Comparison of ENCODE assay signal across 16 cellular contexts in genomic region chr4:35080799-35081198, GRCh38.
DNase-seq lines count a peak whose midpoint lies in the region; ATAC-seq, FAIRE-seq and TF ChIP-seq lines count a peak whose summit lies in the region.
"Had no signal": no experiment of that assay in that cellular context is flagged by ENCODE, and none has a peak within 500 bp of the region (broad histone marks: within the 10 kb centered on the region; RNA-seq: fewer than 3 reads in every experiment).

No MANE protein-coding gene starts in this region.

- H3K27me3 ChIP-seq in small intestine (ENCODE audit: control insufficient read depth in 2 of 2, insufficient read depth in 2 of 2, low read length in 2 of 2): no peaks in the 10 kb centered on the region
- no peaks in the 10 kb centered on the region for H3K27me3 ChIP-seq in WERI-Rb-1 (ENCODE audit: insufficient read depth, low read depth, severe bottlenecking)
- H3K27me3 ChIP-seq: BLaER1 treated with 17β-estradiol and CSF1 and Interleukin-3, amounts not matched to agents 10 nM and 100 nM had no signal

- no peaks in the 10 kb centered on the region for H3K9me3 ChIP-seq in small intestine (ENCODE audit: control insufficient read depth, low read depth)
- H3K9me3 ChIP-seq in WERI-Rb-1 (ENCODE audit: severe bottlenecking): no peaks in the 10 kb centered on the region
- H3K9me3 ChIP-seq: BLaER1 treated with 17β-estradiol and CSF1 and Interleukin-3, amounts not matched to agents 10 nM and 100 nM had no signal

- H3K4me1 ChIP-seq in small intestine (ENCODE audit: control insufficient read depth in 2 of 2, insufficient read depth in 1 of 2, low read depth in 1 of 2, low read length in 1 of 2): no peaks in the 10 kb centered on the region

- H3K36me3 ChIP-seq in small intestine (ENCODE audit: control insufficient read depth in 2 of 2, insufficient read depth in 2 of 2, low read length in 2 of 2) (no peaks in the 10 kb centered on the region), WERI-Rb-1 (no peaks in the 10 kb centered on the region)
- H3K36me3 ChIP-seq: BLaER1 treated with 17β-estradiol and CSF1 and Interleukin-3, amounts not matched to agents 10 nM and 100 nM had no signal

- FAIRE-seq in A204.1 (lab: Jason Lieb, UNC) (peak; percentile 97), TTC549 (lab: Jason Lieb, UNC) (peak; percentile 89), frontal cortex (lab: Jason Lieb, UNC) (peak; percentile 99), small intestine (lab: Jason Lieb, UNC) (peak; percentile 92)
- FAIRE-seq: GM12878, H1 had no signal

- 80 to 81% (median 81%) methylated on average over 1 of the region's 1 CpG for WGBS in small intestine, 3 donors

- H3K4me3 ChIP-seq in small intestine (ENCODE audit: low read depth in 1 of 2, low read length in 2 of 2) (no peak overlapping the region), WERI-Rb-1 (ENCODE audit: low read depth, low read length) (no peak overlapping the region)
- H3K4me3 ChIP-seq: BLaER1 treated with 17β-estradiol and CSF1 and Interleukin-3, amounts not matched to agents 10 nM and 100 nM; GM12878 had no signal

- ATAC-seq in GM19397 (IDR thresholded peaks at IDR 0.05; ENCODE audit: unreplicated experiment): no peak
- ATAC-seq: CD8-positive, alpha-beta T cell; GM12878 had no signal

- DNase-seq in frontal cortex (ENCODE audit: low spot score in 2 of 2): no peak
- DNase-seq in small intestine: no peak
- no peak for DNase-seq in NCI-H2227 (lab: John Stamatoyannopoulos, UW; ENCODE audit: unreplicated experiment)
- no peak for DNase-seq in WERI-Rb-1
- DNase-seq: 8988T; Calu3; CD8-positive, alpha-beta T cell; DMS79 treated with DMSO at 0.1 percent for 48 hours; H9 had no signal

- H3K27ac ChIP-seq in small intestine (ENCODE audit: low read depth in 1 of 2, low read length in 1 of 2) (no peak overlapping the region), WERI-Rb-1 (no peak overlapping the region)
- H3K27ac ChIP-seq: BLaER1 treated with 17β-estradiol and CSF1 and Interleukin-3, amounts not matched to agents 10 nM and 100 nM; HL-60 had no signal

- no peak for TF ChIP-seq CTCF in WERI-Rb-1 (IDR thresholded peaks at IDR 0.05; ENCODE audit: low read depth, low read length)
